Comparison of ENCODE assay signal across 8 cellular contexts in genomic region chrX:9885150-9885549, GRCh38.
DNase-seq lines count a peak whose midpoint lies in the region; ATAC-seq and TF ChIP-seq lines count a peak whose summit lies in the region.

No MANE protein-coding gene starts in this region.

- H3K27ac Mint-ChIP-seq in memory B cell: no peak overlapping the region

- no peaks in the 10 kb centered on the region for H4K20me1 ChIP-seq in DOHH2 (ENCODE audit: control insufficient read depth, insufficient read depth, low read depth, low read length)

- no peak overlapping the region for H3K4me2 ChIP-seq in DOHH2 (ENCODE audit: low read length)

- no peaks in the 10 kb centered on the region for H3K27me3 ChIP-seq in DOHH2 (ENCODE audit: control insufficient read depth, low read length)
- no peaks in the 10 kb centered on the region for H3K27me3 ChIP-seq in H7 (ENCODE audit: control insufficient read depth, insufficient read depth, low read length)
- H3K27me3 ChIP-seq in colonic mucosa: no peaks in the 10 kb centered on the region

- H3K4me1 ChIP-seq in DOHH2 (ENCODE audit: control insufficient read depth, low read length): no peaks in the 10 kb centered on the region
- H3K4me1 ChIP-seq in colonic mucosa: no peaks in the 10 kb centered on the region

- no peaks in the 10 kb centered on the region for H3K36me3 ChIP-seq in DOHH2 (ENCODE audit: control insufficient read depth, low read length)
- H3K36me3 ChIP-seq in H7 (replicated peaks; ENCODE audit: control insufficient read depth, insufficient read depth, low read length): no peaks in the 10 kb centered on the region
- H3K36me3 ChIP-seq in colonic mucosa: no peaks in the 10 kb centered on the region

- ATAC-seq in memory B cell (ENCODE audit: low read depth) (peak; percentile 80), GM18858 (IDR thresholded peaks at IDR 0.05; ENCODE audit: unreplicated experiment) (no peak)

- peaks cover 4% of the 10 kb centered on the region for H3K27me3 Mint-ChIP-seq in memory B cell

- H3K4me1 Mint-ChIP-seq in memory B cell: no peaks in the 10 kb centered on the region

- H3K9me2 ChIP-seq in DOHH2 (replicated peaks; ENCODE audit: control insufficient read depth, low read length): no peaks in the 10 kb centered on the region

- H3K36me3 Mint-ChIP-seq in memory B cell: no peaks in the 10 kb centered on the region

- no peak overlapping the region for H3K4me3 ChIP-seq in DOHH2 (ENCODE audit: low read length)
- no peak overlapping the region for H3K4me3 ChIP-seq in H7 (ENCODE audit: insufficient read depth, low read depth, low read length)
- H3K4me3 ChIP-seq in colonic mucosa: no peak overlapping the region

- peak; percentile 91 for DNase-seq in H7
- peak; percentile 24 for DNase-seq in NCI-H1694 (lab: John Stamatoyannopoulos, UW)
- DNase-seq in activated CD4-positive, alpha-beta T cell treated with anti-CD3 and anti-CD28 coated beads for 24 hours (ENCODE audit: low read depth in 2 of 2): peak; percentile 9 to 34
- DNase-seq in colonic mucosa: peak; percentile 57
- peak; percentile 18 to 31 for DNase-seq in memory B cell (ENCODE audit: low spot score in 2 of 2)
- DNase-seq in stimulated activated CD8-positive, alpha-beta memory T cell treated with anti-CD3 and anti-CD28 coated beads, Interleukin-4, amount 100 ng/mL, for 4 hours (ENCODE audit: low read depth in 2 of 2, low spot score in 1 of 2): peak; percentile 1 to 9

- H3K9ac ChIP-seq in colonic mucosa (ENCODE audit: low read depth in 2 of 2, low read length in 2 of 2): no peak overlapping the region

- H3K27ac ChIP-seq in DOHH2 (ENCODE audit: low read depth, low read length) (no peak overlapping the region), colonic mucosa (no peak overlapping the region)

- H3K9me3 Mint-ChIP-seq in memory B cell: no peaks in the 10 kb centered on the region

- H3K79me2 ChIP-seq in DOHH2 (ENCODE audit: control insufficient read depth, low read length): no peaks in the 10 kb centered on the region

- intact Hi-C loops in colonic mucosa (cut with DNase I): loop anchor here (5.0 kb wide), 1 partner anchor 232 kb away; no protein-coding TSS in a partner anchor

- H3K9me3 ChIP-seq in DOHH2 (ENCODE audit: control insufficient read depth, insufficient read depth, low read length): no peaks in the 10 kb centered on the region
- no peaks in the 10 kb centered on the region for H3K9me3 ChIP-seq in colonic mucosa

- peak; percentile 62 for TF ChIP-seq CTCF in DOHH2 (IDR thresholded peaks at IDR 0.05; ENCODE audit: low read depth, low read length, poor library complexity, severe bottlenecking)
- TF ChIP-seq CTCF in colonic mucosa (IDR thresholded peaks at IDR 0.05): peak; percentile 42

- no peaks in the 10 kb centered on the region for H3F3A ChIP-seq in DOHH2 (ENCODE audit: control insufficient read depth, insufficient read depth)

- no peak overlapping the region for H3K4me3 Mint-ChIP-seq in memory B cell

Comparison
In these comparisons a context has a peak if more than half of its experiments do, and no peak if none do; other contexts are left out.
1. DNase-seq: peak in every context shown above with its lines; median percentile 91 in H7; 57 in colonic mucosa; 24 in memory B cell; 24 in NCI-H1694; 22 in activated CD4-positive, alpha-beta T cell treated with anti-CD3 and anti-CD28 coated beads for 24 hours; 5 in stimulated activated CD8-positive, alpha-beta memory T cell treated with anti-CD3 and anti-CD28 coated beads, Interleukin-4, amount 100 ng/mL, for 4 hours.